Comparison of ENCODE assay signal across 21 cellular contexts in genomic region chr22:46340676-46341075, GRCh38. TPM values are rescaled to one million over a fixed set of nuclear protein-coding genes. Genes with fewer than 3 reads are reported as not detected.
"Had no signal": no experiment of that assay in that cellular context is flagged by ENCODE, and none has a peak within 500 bp of the region (broad histone marks: within the 10 kb centered on the region; RNA-seq: fewer than 3 reads in every experiment).

No MANE protein-coding gene starts in this region.

- FAIRE-seq: K562, RCC 7860 had no signal

- H3K9ac ChIP-seq: KMS-11, SK-N-SH had no signal

- H3K4me3 ChIP-seq: K562 had no signal

- H3K9me3 ChIP-seq: SK-N-SH had no signal

- DNase-seq: Kasumi-1, MM.1S, NCI-H1092 treated with DMSO at 0.1 percent for 48 hours, NCI-H1436, NCI-H187, NCI-H2029, NCI-H2081 treated with DMSO at 0.1 percent for 48 hours, NCI-H2171, NCI-H226, NCI-H446, NCI-H510A, NCI-H524 treated with DMSO at 0.1 percent for 48 hours, NCI-H69, NCI-H774, RPMI8226, SHP77, SK-N-SH had no signal

- ATAC-seq: K562 had no signal

- H3K27ac ChIP-seq: KMS-11 had no signal

RNA-seq across cellular contexts. Expression of gene GTSE1, which starts 44.0 kb away (rescaled TPM):
- polyA plus RNA-seq: IgD-negative memory B cell had no signal
